1 cellular context compared by ENCODE assay signal in the genomic region with DNA sequence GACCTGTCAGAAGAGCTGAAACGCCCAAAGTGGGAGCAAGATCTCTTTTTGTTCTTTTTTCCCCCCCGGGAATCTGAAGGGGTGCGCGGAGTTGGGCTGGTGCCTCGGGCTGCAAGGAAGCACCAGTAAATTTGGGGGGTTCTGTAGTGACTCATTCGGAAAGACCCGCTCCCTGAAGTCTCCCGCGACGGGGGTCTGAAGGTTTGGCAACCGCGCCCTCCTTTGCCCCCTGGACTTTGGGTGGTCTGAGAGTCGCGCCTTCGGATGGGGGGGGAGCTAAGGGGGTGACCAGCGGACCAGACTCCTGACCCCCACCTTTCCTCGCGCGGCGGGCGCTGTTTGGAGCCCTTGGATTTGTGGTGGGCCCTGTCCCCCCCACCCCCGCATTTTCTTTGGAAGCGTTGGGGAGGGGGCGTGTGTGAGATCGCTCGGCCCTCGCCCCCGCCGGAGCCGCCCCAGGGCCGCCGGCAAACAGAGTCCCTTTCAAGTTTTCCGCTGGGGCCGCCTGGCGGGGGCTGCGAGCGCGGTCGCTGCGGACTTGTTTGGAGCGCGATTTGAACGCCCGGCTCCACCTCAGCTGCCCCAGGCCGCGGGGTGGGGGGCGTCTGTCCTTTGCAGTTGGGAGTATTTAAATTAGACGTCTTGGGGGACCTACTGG.
TF ChIP-seq lines count a peak whose summit lies in the region.

No MANE protein-coding gene starts in this region.

TF ChIP-seq in HepG2, 621 proteins besides CTCF, POLR2A, EP300 and RAD21 (continued from another document):
- TF ChIP-seq, protein P1, sequence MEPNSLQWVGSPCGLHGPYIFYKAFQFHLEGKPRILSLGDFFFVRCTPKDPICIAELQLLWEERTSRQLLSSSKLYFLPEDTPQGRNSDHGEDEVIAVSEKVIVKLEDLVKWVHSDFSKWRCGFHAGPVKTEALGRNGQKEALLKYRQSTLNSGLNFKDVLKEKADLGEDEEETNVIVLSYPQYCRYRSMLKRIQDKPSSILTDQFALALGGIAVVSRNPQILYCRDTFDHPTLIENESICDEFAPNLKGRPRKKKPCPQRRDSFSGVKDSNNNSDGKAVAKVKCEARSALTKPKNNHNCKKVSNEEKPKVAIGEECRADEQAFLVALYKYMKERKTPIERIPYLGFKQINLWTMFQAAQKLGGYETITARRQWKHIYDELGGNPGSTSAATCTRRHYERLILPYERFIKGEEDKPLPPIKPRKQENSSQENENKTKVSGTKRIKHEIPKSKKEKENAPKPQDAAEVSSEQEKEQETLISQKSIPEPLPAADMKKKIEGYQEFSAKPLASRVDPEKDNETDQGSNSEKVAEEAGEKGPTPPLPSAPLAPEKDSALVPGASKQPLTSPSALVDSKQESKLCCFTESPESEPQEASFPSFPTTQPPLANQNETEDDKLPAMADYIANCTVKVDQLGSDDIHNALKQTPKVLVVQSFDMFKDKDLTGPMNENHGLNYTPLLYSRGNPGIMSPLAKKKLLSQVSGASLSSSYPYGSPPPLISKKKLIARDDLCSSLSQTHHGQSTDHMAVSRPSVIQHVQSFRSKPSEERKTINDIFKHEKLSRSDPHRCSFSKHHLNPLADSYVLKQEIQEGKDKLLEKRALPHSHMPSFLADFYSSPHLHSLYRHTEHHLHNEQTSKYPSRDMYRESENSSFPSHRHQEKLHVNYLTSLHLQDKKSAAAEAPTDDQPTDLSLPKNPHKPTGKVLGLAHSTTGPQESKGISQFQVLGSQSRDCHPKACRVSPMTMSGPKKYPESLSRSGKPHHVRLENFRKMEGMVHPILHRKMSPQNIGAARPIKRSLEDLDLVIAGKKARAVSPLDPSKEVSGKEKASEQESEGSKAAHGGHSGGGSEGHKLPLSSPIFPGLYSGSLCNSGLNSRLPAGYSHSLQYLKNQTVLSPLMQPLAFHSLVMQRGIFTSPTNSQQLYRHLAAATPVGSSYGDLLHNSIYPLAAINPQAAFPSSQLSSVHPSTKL (CRISPR knock-in tag; IDR thresholded peaks at IDR 0.05): peak; percentile 31; the same call in 1 of the 2 replicates
- TF ChIP-seq GABPB1 (CRISPR knock-in tag; IDR thresholded peaks at IDR 0.05) (peak; percentile 46; the same call in 1 of the 2 replicates), DZIP1 (CRISPR knock-in tag; IDR thresholded peaks at IDR 0.05) (peak; percentile 19; the same call in 1 of the 2 replicates), YY1 (IDR thresholded peaks at IDR 0.05; ENCODE audit: insufficient read depth, insufficient replicate concordance, low read depth, low read length) (peak; percentile 20), ZNF768 (CRISPR knock-in tag; IDR thresholded peaks at IDR 0.05) (peak; percentile 69), ZMYM4 (CRISPR knock-in tag; IDR thresholded peaks at IDR 0.05) (0 out of 2 replicates have a peak, but pooled peaks have one; percentile 1), ERF (CRISPR knock-in tag; IDR thresholded peaks at IDR 0.05) (0 out of 2 replicates have a peak, but pooled peaks have one; percentile 26), FOXA1 (IDR thresholded peaks at IDR 0.05) (no peak), FOXA1 (CRISPR knock-in tag; IDR thresholded peaks at IDR 0.05) (0 out of 2 replicates have a peak, but pooled peaks have one; percentile 3), ZNF891 (CRISPR knock-in tag; IDR thresholded peaks at IDR 0.05) (peak; percentile 36; the same call in 1 of the 2 replicates), CHD4 (IDR thresholded peaks at IDR 0.05; ENCODE audit: borderline replicate concordance, low read length) (no peak), HNRNPLL (IDR thresholded peaks at IDR 0.05; ENCODE audit: low read depth, low read length, poor library complexity, severe bottlenecking) (peak; percentile 44), NR2F6 (IDR thresholded peaks at IDR 0.05) (no peak), NR2F6 (CRISPR knock-in tag; IDR thresholded peaks at IDR 0.05) (0 out of 2 replicates have a peak, but pooled peaks have one; percentile 8), ZBTB1 (CRISPR knock-in tag; IDR thresholded peaks at IDR 0.05; ENCODE audit: borderline replicate concordance) (no peak), ZNF543 (CRISPR knock-in tag; IDR thresholded peaks at IDR 0.05) (0 out of 2 replicates have a peak, but pooled peaks have one; percentile 30), SRSF1 (optimal IDR thresholded peaks at IDR 0.05; ENCODE audit: low read depth, low read length) (peak; percentile 93)
- TF ChIP-seq, protein P2, sequence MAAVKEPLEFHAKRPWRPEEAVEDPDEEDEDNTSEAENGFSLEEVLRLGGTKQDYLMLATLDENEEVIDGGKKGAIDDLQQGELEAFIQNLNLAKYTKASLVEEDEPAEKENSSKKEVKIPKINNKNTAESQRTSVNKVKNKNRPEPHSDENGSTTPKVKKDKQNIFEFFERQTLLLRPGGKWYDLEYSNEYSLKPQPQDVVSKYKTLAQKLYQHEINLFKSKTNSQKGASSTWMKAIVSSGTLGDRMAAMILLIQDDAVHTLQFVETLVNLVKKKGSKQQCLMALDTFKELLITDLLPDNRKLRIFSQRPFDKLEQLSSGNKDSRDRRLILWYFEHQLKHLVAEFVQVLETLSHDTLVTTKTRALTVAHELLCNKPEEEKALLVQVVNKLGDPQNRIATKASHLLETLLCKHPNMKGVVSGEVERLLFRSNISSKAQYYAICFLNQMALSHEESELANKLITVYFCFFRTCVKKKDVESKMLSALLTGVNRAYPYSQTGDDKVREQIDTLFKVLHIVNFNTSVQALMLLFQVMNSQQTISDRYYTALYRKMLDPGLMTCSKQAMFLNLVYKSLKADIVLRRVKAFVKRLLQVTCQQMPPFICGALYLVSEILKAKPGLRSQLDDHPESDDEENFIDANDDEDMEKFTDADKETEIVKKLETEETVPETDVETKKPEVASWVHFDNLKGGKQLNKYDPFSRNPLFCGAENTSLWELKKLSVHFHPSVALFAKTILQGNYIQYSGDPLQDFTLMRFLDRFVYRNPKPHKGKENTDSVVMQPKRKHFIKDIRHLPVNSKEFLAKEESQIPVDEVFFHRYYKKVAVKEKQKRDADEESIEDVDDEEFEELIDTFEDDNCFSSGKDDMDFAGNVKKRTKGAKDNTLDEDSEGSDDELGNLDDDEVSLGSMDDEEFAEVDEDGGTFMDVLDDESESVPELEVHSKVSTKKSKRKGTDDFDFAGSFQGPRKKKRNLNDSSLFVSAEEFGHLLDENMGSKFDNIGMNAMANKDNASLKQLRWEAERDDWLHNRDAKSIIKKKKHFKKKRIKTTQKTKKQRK (IDR thresholded peaks at IDR 0.05; ENCODE audit: low read length): no peak
